ENCODE assay signal across 1 cellular context in the genomic region with DNA sequence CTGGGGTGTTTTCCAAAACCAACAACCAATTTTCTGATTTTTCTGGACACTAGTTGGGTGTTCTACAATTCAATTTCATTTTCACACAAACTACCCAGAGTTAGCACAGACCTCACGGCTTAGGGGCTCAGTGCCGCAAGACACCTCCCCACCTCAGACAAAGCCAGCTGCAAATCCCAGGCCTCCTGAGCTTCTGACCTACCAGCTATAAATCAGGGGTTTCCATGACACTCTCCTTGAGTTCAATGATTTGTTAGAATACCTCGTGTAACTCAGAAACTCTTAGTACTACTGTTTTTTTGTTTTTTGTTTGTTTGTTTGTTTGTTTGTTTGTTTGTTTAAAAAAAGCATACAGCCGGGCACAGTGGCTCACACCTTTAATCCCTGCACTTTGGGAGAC.
TF ChIP-seq lines count a peak whose summit lies in the region.

No MANE protein-coding gene starts in this region.

TF ChIP-seq in K562, 482 proteins besides CTCF, POLR2A, EP300 and RAD21:
- TF ChIP-seq, protein P1, sequence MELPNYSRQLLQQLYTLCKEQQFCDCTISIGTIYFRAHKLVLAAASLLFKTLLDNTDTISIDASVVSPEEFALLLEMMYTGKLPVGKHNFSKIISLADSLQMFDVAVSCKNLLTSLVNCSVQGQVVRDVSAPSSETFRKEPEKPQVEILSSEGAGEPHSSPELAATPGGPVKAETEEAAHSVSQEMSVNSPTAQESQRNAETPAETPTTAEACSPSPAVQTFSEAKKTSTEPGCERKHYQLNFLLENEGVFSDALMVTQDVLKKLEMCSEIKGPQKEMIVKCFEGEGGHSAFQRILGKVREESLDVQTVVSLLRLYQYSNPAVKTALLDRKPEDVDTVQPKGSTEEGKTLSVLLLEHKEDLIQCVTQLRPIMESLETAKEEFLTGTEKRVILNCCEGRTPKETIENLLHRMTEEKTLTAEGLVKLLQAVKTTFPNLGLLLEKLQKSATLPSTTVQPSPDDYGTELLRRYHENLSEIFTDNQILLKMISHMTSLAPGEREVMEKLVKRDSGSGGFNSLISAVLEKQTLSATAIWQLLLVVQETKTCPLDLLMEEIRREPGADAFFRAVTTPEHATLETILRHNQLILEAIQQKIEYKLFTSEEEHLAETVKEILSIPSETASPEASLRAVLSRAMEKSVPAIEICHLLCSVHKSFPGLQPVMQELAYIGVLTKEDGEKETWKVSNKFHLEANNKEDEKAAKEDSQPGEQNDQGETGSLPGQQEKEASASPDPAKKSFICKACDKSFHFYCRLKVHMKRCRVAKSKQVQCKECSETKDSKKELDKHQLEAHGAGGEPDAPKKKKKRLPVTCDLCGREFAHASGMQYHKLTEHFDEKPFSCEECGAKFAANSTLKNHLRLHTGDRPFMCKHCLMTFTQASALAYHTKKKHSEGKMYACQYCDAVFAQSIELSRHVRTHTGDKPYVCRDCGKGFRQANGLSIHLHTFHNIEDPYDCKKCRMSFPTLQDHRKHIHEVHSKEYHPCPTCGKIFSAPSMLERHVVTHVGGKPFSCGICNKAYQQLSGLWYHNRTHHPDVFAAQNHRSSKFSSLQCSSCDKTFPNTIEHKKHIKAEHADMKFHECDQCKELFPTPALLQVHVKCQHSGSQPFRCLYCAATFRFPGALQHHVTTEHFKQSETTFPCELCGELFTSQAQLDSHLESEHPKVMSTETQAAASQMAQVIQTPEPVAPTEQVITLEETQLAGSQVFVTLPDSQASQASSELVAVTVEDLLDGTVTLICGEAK (IDR thresholded peaks at IDR 0.05): no peak
- TF ChIP-seq, protein P1 (CRISPR knock-in tag; IDR thresholded peaks at IDR 0.05): no peak
- TF ChIP-seq, protein P2, sequence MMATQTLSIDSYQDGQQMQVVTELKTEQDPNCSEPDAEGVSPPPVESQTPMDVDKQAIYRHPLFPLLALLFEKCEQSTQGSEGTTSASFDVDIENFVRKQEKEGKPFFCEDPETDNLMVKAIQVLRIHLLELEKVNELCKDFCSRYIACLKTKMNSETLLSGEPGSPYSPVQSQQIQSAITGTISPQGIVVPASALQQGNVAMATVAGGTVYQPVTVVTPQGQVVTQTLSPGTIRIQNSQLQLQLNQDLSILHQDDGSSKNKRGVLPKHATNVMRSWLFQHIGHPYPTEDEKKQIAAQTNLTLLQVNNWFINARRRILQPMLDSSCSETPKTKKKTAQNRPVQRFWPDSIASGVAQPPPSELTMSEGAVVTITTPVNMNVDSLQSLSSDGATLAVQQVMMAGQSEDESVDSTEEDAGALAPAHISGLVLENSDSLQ (IDR thresholded peaks at IDR 0.05): peak; percentile 70
- TF ChIP-seq ZNF165 (CRISPR knock-in tag; IDR thresholded peaks at IDR 0.05; ENCODE audit: borderline replicate concordance) (no peak), MEIS2 (IDR thresholded peaks at IDR 0.05; ENCODE audit: partially characterized antibody) (peak; percentile 63)
- TF ChIP-seq, protein P3, sequence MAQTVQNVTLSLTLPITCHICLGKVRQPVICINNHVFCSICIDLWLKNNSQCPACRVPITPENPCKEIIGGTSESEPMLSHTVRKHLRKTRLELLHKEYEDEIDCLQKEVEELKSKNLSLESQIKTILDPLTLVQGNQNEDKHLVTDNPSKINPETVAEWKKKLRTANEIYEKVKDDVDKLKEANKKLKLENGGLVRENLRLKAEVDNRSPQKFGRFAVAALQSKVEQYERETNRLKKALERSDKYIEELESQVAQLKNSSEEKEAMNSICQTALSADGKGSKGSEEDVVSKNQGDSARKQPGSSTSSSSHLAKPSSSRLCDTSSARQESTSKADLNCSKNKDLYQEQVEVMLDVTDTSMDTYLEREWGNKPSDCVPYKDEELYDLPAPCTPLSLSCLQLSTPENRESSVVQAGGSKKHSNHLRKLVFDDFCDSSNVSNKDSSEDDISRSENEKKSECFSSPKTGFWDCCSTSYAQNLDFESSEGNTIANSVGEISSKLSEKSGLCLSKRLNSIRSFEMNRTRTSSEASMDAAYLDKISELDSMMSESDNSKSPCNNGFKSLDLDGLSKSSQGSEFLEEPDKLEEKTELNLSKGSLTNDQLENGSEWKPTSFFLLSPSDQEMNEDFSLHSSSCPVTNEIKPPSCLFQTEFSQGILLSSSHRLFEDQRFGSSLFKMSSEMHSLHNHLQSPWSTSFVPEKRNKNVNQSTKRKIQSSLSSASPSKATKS (CRISPR knock-in tag; IDR thresholded peaks at IDR 0.05): no peak
- TF ChIP-seq, protein P4, sequence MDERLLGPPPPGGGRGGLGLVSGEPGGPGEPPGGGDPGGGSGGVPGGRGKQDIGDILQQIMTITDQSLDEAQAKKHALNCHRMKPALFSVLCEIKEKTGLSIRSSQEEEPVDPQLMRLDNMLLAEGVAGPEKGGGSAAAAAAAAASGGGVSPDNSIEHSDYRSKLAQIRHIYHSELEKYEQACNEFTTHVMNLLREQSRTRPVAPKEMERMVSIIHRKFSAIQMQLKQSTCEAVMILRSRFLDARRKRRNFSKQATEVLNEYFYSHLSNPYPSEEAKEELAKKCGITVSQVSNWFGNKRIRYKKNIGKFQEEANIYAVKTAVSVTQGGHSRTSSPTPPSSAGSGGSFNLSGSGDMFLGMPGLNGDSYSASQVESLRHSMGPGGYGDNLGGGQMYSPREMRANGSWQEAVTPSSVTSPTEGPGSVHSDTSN (CRISPR knock-in tag; IDR thresholded peaks at IDR 0.05; ENCODE audit: low read depth): no peak
- TF ChIP-seq, protein P4 (tag; conservative IDR thresholded peaks at IDR 0.05; ENCODE audit: low read depth): peak; percentile 33; the same call in 1 of the 2 replicates
